In genomic region chr20:38472513-38473352, GRCh38 we compare ENCODE assay signal across 1 cellular context.
A peak's percentile ranks its signal among the peaks of the same experiment; 100 is the strongest.
TF ChIP-seq lines count a peak whose summit lies in the region.

TSS of gene RALGAPB (plus strand) at chr20:38472843. CDS start at chr20:38488433, 15,590 bp downstream.

TF ChIP-seq in HEK293, 187 proteins besides CTCF, POLR2A, EP300 and RAD21 (continued from another document):
- TF ChIP-seq ZNF639 (tag by site-specific recombination; IDR thresholded peaks at IDR 0.05) (no peak), SP7 (tag by site-specific recombination; IDR thresholded peaks at IDR 0.05) (peak; percentile 65; the same call in 1 of the 2 replicates), ZBTB44 (tag by site-specific recombination; IDR thresholded peaks at IDR 0.05) (peak; percentile 52; the same call in 1 of the 2 replicates), ZNF449 (tag by site-specific recombination; IDR thresholded peaks at IDR 0.05) (no peak), KLF8 (tag by site-specific recombination; IDR thresholded peaks at IDR 0.05) (peak; percentile 64), AEBP2 (tag by site-specific recombination; IDR thresholded peaks at IDR 0.05; ENCODE audit: borderline replicate concordance) (no peak), IKZF3 (tag by site-specific recombination; IDR thresholded peaks at IDR 0.05) (peak; percentile 99), ZEB2 (tag by site-specific recombination; IDR thresholded peaks at IDR 0.05) (peak; percentile 92), INSM2 (tag by site-specific recombination; IDR thresholded peaks at IDR 0.05) (peak; percentile 67; the same call in 1 of the 2 replicates), ZNF211 (tag by site-specific recombination; IDR thresholded peaks at IDR 0.05; ENCODE audit: low read depth) (no peak), ZNF391 (tag by site-specific recombination; IDR thresholded peaks at IDR 0.05; ENCODE audit: borderline replicate concordance, low read depth) (peak; percentile 57; the same call in 1 of the 2 replicates), ZNF777 (tag by site-specific recombination; IDR thresholded peaks at IDR 0.05; ENCODE audit: borderline replicate concordance) (no peak), ZNF2 (tag by site-specific recombination; IDR thresholded peaks at IDR 0.05) (0 out of 2 replicates have a peak, but pooled peaks have one; percentile 45), YY1 (tag by site-specific recombination; IDR thresholded peaks at IDR 0.05) (no peak), ZBTB26 (tag by site-specific recombination; optimal IDR thresholded peaks at IDR 0.05) (peak; percentile 33), GLI4 (tag by site-specific recombination; IDR thresholded peaks at IDR 0.05) (no peak), ZNF658 (tag by site-specific recombination; IDR thresholded peaks at IDR 0.05) (no peak), ZFHX2 (tag by site-specific recombination; conservative IDR thresholded peaks at IDR 0.05) (peak; percentile 50), KLF16 (tag by site-specific recombination; IDR thresholded peaks at IDR 0.05) (peak; percentile 63), ZNF692 (tag by site-specific recombination; IDR thresholded peaks at IDR 0.05) (peak; percentile 56; the same call in 1 of the 2 replicates), ZNF366 (tag by site-specific recombination; conservative IDR thresholded peaks at IDR 0.05) (peak; percentile 100), KLF9 (tag by site-specific recombination; IDR thresholded peaks at IDR 0.05; ENCODE audit: low read depth) (peak; percentile 12; the same call in 1 of the 2 replicates), ZBTB11 (tag by site-specific recombination; conservative IDR thresholded peaks at IDR 0.05; ENCODE audit: low read depth) (peak; percentile 93), ZNF155 (tag by site-specific recombination; IDR thresholded peaks at IDR 0.05) (no peak), PATZ1 (tag by site-specific recombination; IDR thresholded peaks at IDR 0.05) (no peak), ZNF148 (tag by site-specific recombination; IDR thresholded peaks at IDR 0.05; ENCODE audit: borderline replicate concordance) (no peak), ZNF341 (tag by site-specific recombination; IDR thresholded peaks at IDR 0.05; ENCODE audit: low read depth) (no peak; the same call in 1 of the 2 replicates), EGR2 (tag by site-specific recombination; IDR thresholded peaks at IDR 0.05; ENCODE audit: low read depth) (peak; percentile 40), ZNF600 (tag by site-specific recombination; IDR thresholded peaks at IDR 0.05) (peak; percentile 99), ZNF335 (tag by site-specific recombination; conservative IDR thresholded peaks at IDR 0.05) (peak; percentile 79), SP2 (tag by site-specific recombination; IDR thresholded peaks at IDR 0.05) (peak; percentile 84), ZBTB21 (tag by site-specific recombination; IDR thresholded peaks at IDR 0.05) (peak; percentile 64), ZBTB20 (tag by site-specific recombination; IDR thresholded peaks at IDR 0.05) (peak; percentile 49; the same call in 1 of the 2 replicates), ZNF629 (tag by site-specific recombination; IDR thresholded peaks at IDR 0.05) (peak; percentile 92), ZNF76 (tag by site-specific recombination; IDR thresholded peaks at IDR 0.05; ENCODE audit: borderline replicate concordance, low read depth) (peak; percentile 96), ZXDB (tag by site-specific recombination; IDR thresholded peaks at IDR 0.05) (peak; percentile 99), ZSCAN30 (tag by site-specific recombination; IDR thresholded peaks at IDR 0.05) (peak; percentile 52; the same call in 1 of the 2 replicates), ZNF561 (tag by site-specific recombination; IDR thresholded peaks at IDR 0.05; ENCODE audit: borderline replicate concordance) (peak; percentile 53; the same call in 1 of the 2 replicates)
